Comparison of ENCODE assay signal across 24 cellular contexts in genomic region chr4:153591441-153591840, GRCh38.
"Had no signal": no experiment of that assay in that cellular context is flagged by ENCODE, and none has a peak within 500 bp of the region (broad histone marks: within the 10 kb centered on the region; RNA-seq: fewer than 3 reads in every experiment).

No MANE protein-coding gene starts in this region.

- H3K4me1 ChIP-seq: SJSA1 had no signal

- H3K4me3 ChIP-seq: MG63, SJSA1, SK-N-MC had no signal

- H3K9me3 ChIP-seq: MG63, SJSA1 had no signal

- DNase-seq: IMR-90, Karpas-422, KG1, MG63, NCI-H1092, NCI-H1105 treated with DMSO at 0.1 percent for 48 hours, NCI-H1417 treated with DMSO at 0.1 percent for 48 hours, NCI-H146, NCI-H1694 treated with DMSO at 0.1 percent for 48 hours, NCI-H1930, NCI-H2081 treated with DMSO at 0.1 percent for 48 hours, NCI-H2171, NCI-H226, NCI-H446, NCI-H510A, NCI-H524 treated with DMSO at 0.1 percent for 48 hours, NCI-H69, NCI-H774, Right ventricle myocardium superior, RPMI8226, SIG-M5 had no signal

- ATAC-seq: HepG2 had no signal
